Comparison of ENCODE assay signal across 16 cellular contexts in genomic region chr17:78175643-78175981, GRCh38. TPM values are rescaled to one million over a fixed set of nuclear protein-coding genes. Genes with fewer than 3 reads are reported as not detected.
DNase-seq lines count a peak whose midpoint lies in the region; ATAC-seq and TF ChIP-seq lines count a peak whose summit lies in the region.
"Had no signal": no experiment of that assay in that cellular context is flagged by ENCODE, and none has a peak within 500 bp of the region (broad histone marks: within the 10 kb centered on the region; RNA-seq: fewer than 3 reads in every experiment).

No MANE protein-coding gene starts in this region.

- H3K27ac ChIP-seq in angular gyrus (ENCODE audit: low read depth, low read length), result peak overlapping the region; percentile 94
- peak overlapping the region; percentile 61 to 77 (median 75) for H3K27ac ChIP-seq in right lobe of liver
- peak overlapping the region; percentile 71 to 73 for H3K27ac ChIP-seq in tibial artery

- no peaks in the 10 kb centered on the region for H3K27me3 Mint-ChIP-seq in activated naive CD4-positive, alpha-beta T cell treated with anti-CD3 and anti-CD28 coated beads for 36 hours (ENCODE audit: low read depth)
- H3K27me3 Mint-ChIP-seq in T-helper 2 cell treated with Interferon-gamma antibody and Interleukin-4, amounts not matched to agents 5 μg/mL and 100 μg/mL, for 36 hours (ENCODE audit: low read depth), result no peaks in the 10 kb centered on the region
- H3K27me3 Mint-ChIP-seq: naive thymus-derived CD8-positive, alpha-beta T cell had no signal

- H3K9me3 ChIP-seq in right lobe of liver, result no peaks in the 10 kb centered on the region
- no peaks in the 10 kb centered on the region for H3K9me3 ChIP-seq in tibial artery

- peaks cover 25 to 42% of the 10 kb centered on the region in 2 donors for H3K36me3 Mint-ChIP-seq in activated naive CD4-positive, alpha-beta T cell treated with anti-CD3 and anti-CD28 coated beads, Interleukin-2, amount 50 U/mL, for 72 hours
- H3K36me3 Mint-ChIP-seq in activated naive CD4-positive, alpha-beta T cell treated with anti-CD3 and anti-CD28 coated beads for 36 hours (ENCODE audit: low read depth), result peaks cover 64% of the 10 kb centered on the region
- H3K36me3 Mint-ChIP-seq in T-helper 2 cell treated with Interferon-gamma antibody and Interleukin-4, amounts not matched to agents 5 μg/mL and 100 μg/mL, for 36 hours (ENCODE audit: low read depth), result peaks cover 46% of the 10 kb centered on the region

- TF ChIP-seq CTCF in right lobe of liver (IDR thresholded peaks at IDR 0.05), result no peak
- no peak for TF ChIP-seq CTCF in tibial artery (IDR thresholded peaks at IDR 0.05)

- H3K4me1 ChIP-seq in right lobe of liver, result peaks cover 0 to 34% (median 17%) of the 10 kb centered on the region in 4 donors
- H3K4me1 ChIP-seq in tibial artery, result peaks cover 11 to 77% (median 53%) of the 10 kb centered on the region in 4 donors

- intact Hi-C loops in activated naive CD4-positive, alpha-beta T cell treated with anti-CD3 and anti-CD28 coated beads for 36 hours (cut with micrococcal nuclease), result no loop called here
- intact Hi-C loops in right lobe of liver (cut with DNase I) (loop anchor here in 1 of 2 donors (10.0 kb wide), 1 partner anchor 79 kb away; no protein-coding TSS in a partner anchor), tibial artery (cut with DNase I; ENCODE audit: low total_unique reads) (no loop called here)

- peaks cover 48% of the 10 kb centered on the region for H3K4me1 Mint-ChIP-seq in activated naive CD4-positive, alpha-beta T cell treated with anti-CD3 and anti-CD28 coated beads for 36 hours (ENCODE audit: low read depth)
- peaks cover 48% of the 10 kb centered on the region for H3K4me1 Mint-ChIP-seq in T-helper 2 cell treated with Interferon-gamma antibody and Interleukin-4, amounts not matched to agents 5 μg/mL and 100 μg/mL, for 36 hours (ENCODE audit: low read depth)

- H3K27me3 ChIP-seq in right lobe of liver, result no peaks in the 10 kb centered on the region
- H3K27me3 ChIP-seq in tibial artery, result no peaks in the 10 kb centered on the region

- no peak for DNase-seq in activated naive CD4-positive, alpha-beta T cell treated with anti-CD3 and anti-CD28 coated beads, Interleukin-2, amount 50 U/mL, for 72 hours (ENCODE audit: low spot score in 2 of 2)
- DNase-seq in activated naive CD4-positive, alpha-beta T cell treated with anti-CD3 and anti-CD28 coated beads for 36 hours, result no peak
- DNase-seq in right lobe of liver (no peak), tibial artery (no peak), HPDE6-E6E7 (ENCODE audit: extremely low spot score) (no peak), NCI-H82 (lab: John Stamatoyannopoulos, UW) (no peak)
- DNase-seq in T-helper 2 cell treated with Interferon-gamma antibody and Interleukin-4, amounts not matched to agents 5 μg/mL and 100 μg/mL, for 36 hours (ENCODE audit: low spot score), result no peak
- DNase-seq: ACHN; activated CD4-positive, CD25-positive, alpha-beta regulatory T cell treated with anti-CD3 and anti-CD28 coated beads, Interleukin-2, amount 50 U/mL, for 72 hours; COR-L47; HCEC 1CT; kidney glomerular epithelial cell; MM.1S; naive thymus-derived CD8-positive, alpha-beta T cell; trophoblast cell had no signal

- CTCF ChIA-PET in activated naive CD4-positive, alpha-beta T cell treated with anti-CD3 and anti-CD28 coated beads for 36 hours (lab: Charles Lee), result interaction anchor here (1.4 to 3.6 kb wide), 7 partner anchors 9 to 91 kb away, joined by 4 to 19 read pairs (median 10); partner anchors contain the start of gene TK1

- TF ChIP-seq POLR2A in right lobe of liver (IDR thresholded peaks at IDR 0.05), result no peak

- peaks cover 0 to 9% (median 4%) of the 10 kb centered on the region in 4 donors for H3K36me3 ChIP-seq in right lobe of liver
- H3K36me3 ChIP-seq in tibial artery, result peaks cover 5 to 23% (median 8%) of the 10 kb centered on the region in 3 donors

- 67% methylated on average over 3 of the region's 14 CpGs for WGBS in right lobe of liver (ENCODE audit: insufficient coverage, low coverage, low lambda C conversion rate, missing lambda C conversion rate)

- ATAC-seq in activated naive CD4-positive, alpha-beta T cell treated with anti-CD3 and anti-CD28 coated beads, Interleukin-2, amount 50 U/mL, for 72 hours, result no peak
- ATAC-seq in right lobe of liver, result no peak

- no peak overlapping the region for H3K4me3 Mint-ChIP-seq in activated naive CD4-positive, alpha-beta T cell treated with anti-CD3 and anti-CD28 coated beads for 36 hours
- no peak overlapping the region for H3K4me3 Mint-ChIP-seq in T-helper 2 cell treated with Interferon-gamma antibody and Interleukin-4, amounts not matched to agents 5 μg/mL and 100 μg/mL, for 36 hours

- no peaks in the 10 kb centered on the region for H3K9me3 Mint-ChIP-seq in activated naive CD4-positive, alpha-beta T cell treated with anti-CD3 and anti-CD28 coated beads, Interleukin-2, amount 50 U/mL, for 72 hours
- no peaks in the 10 kb centered on the region for H3K9me3 Mint-ChIP-seq in activated naive CD4-positive, alpha-beta T cell treated with anti-CD3 and anti-CD28 coated beads for 36 hours
- H3K9me3 Mint-ChIP-seq in T-helper 2 cell treated with Interferon-gamma antibody and Interleukin-4, amounts not matched to agents 5 μg/mL and 100 μg/mL, for 36 hours, result no peaks in the 10 kb centered on the region
- H3K9me3 Mint-ChIP-seq: naive thymus-derived CD8-positive, alpha-beta T cell had no signal

- H3K4me3 ChIP-seq in right lobe of liver (peak overlapping the region in 2 of 3 donors; percentile 33 to 43), tibial artery (no peak overlapping the region)

- H3K27ac Mint-ChIP-seq in activated naive CD4-positive, alpha-beta T cell treated with anti-CD3 and anti-CD28 coated beads, Interleukin-2, amount 50 U/mL, for 72 hours, result peak overlapping the region; percentile 74 to 85
- no peak overlapping the region for H3K27ac Mint-ChIP-seq in activated naive CD4-positive, alpha-beta T cell treated with anti-CD3 and anti-CD28 coated beads for 36 hours
- no peak overlapping the region for H3K27ac Mint-ChIP-seq in T-helper 2 cell treated with Interferon-gamma antibody and Interleukin-4, amounts not matched to agents 5 μg/mL and 100 μg/mL, for 36 hours

RNA-seq across cellular contexts. Expression of gene SYNGR2, which starts 7.2 kb away (rescaled TPM):
- total RNA-seq in activated naive CD4-positive, alpha-beta T cell treated with anti-CD3 and anti-CD28 coated beads, Interleukin-2, amount 50 U/mL, for 72 hours, result 10 to 100 TPM; 84.0 to 92.7 TPM
- total RNA-seq in activated naive CD4-positive, alpha-beta T cell treated with anti-CD3 and anti-CD28 coated beads for 36 hours, result 100 to 1,000 TPM in 1 of 2 experiments, 10 to 100 TPM in 1; 96.3 to 103 TPM
- total RNA-seq in right lobe of liver, result 10 to 100 TPM; 43.3 to 55.8 (median 50.4) TPM

RNA-seq across cellular contexts. Expression of gene TK1, which starts 11.2 kb away (rescaled TPM):
- 100 to 1,000 TPM; 129 to 234 TPM for total RNA-seq in activated naive CD4-positive, alpha-beta T cell treated with anti-CD3 and anti-CD28 coated beads, Interleukin-2, amount 50 U/mL, for 72 hours
- 100 to 1,000 TPM; 165 to 173 TPM for total RNA-seq in activated naive CD4-positive, alpha-beta T cell treated with anti-CD3 and anti-CD28 coated beads for 36 hours
- 1 to 10 TPM; 2.1 to 8.3 (median 4.7) TPM for total RNA-seq in right lobe of liver
- total RNA-seq: naive thymus-derived CD8-positive, alpha-beta T cell had no signal

RNA-seq across cellular contexts. Expression of gene AFMID, which starts 11.6 kb away (rescaled TPM):
- total RNA-seq in activated naive CD4-positive, alpha-beta T cell treated with anti-CD3 and anti-CD28 coated beads, Interleukin-2, amount 50 U/mL, for 72 hours, result 10 to 100 TPM; 27.1 to 60.6 TPM
- total RNA-seq in activated naive CD4-positive, alpha-beta T cell treated with anti-CD3 and anti-CD28 coated beads for 36 hours, result 10 to 100 TPM; 13.6 to 13.7 TPM
- total RNA-seq in right lobe of liver, result 100 to 1,000 TPM in 5 of 6 experiments, 10 to 100 TPM in 1; 96.6 to 156 (median 142) TPM

RNA-seq across cellular contexts. Expression of gene C17orf99, which starts 29.4 kb away (rescaled TPM):
- total RNA-seq in activated naive CD4-positive, alpha-beta T cell treated with anti-CD3 and anti-CD28 coated beads, Interleukin-2, amount 50 U/mL, for 72 hours, result not detected
- not detected for total RNA-seq in activated naive CD4-positive, alpha-beta T cell treated with anti-CD3 and anti-CD28 coated beads for 36 hours
- not detected for total RNA-seq in right lobe of liver

RNA-seq across cellular contexts. Expression of gene BIRC5, which starts 38.4 kb away (rescaled TPM):
- total RNA-seq in activated naive CD4-positive, alpha-beta T cell treated with anti-CD3 and anti-CD28 coated beads, Interleukin-2, amount 50 U/mL, for 72 hours, result 100 to 1,000 TPM in 1 of 2 donors, 10 to 100 TPM in 1; 87.4 to 106 TPM
- 100 to 1,000 TPM; 117 to 118 TPM for total RNA-seq in activated naive CD4-positive, alpha-beta T cell treated with anti-CD3 and anti-CD28 coated beads for 36 hours
- total RNA-seq in right lobe of liver, result 1 to 10 TPM in 4 of 6 experiments, under 1 TPM in 2; 0.57 to 2.0 (median 1.4) TPM

Comparison
In these comparisons a context has a peak if more than half of its experiments do, and no peak if none do; other contexts are left out.
1. H3K27ac Mint-ChIP-seq: peak in activated naive CD4-positive, alpha-beta T cell treated with anti-CD3 and anti-CD28 coated beads, Interleukin-2, amount 50 U/mL, for 72 hours (2 of 2); none in activated naive CD4-positive, alpha-beta T cell treated with anti-CD3 and anti-CD28 coated beads for 36 hours (single experiment) and T-helper 2 cell treated with Interferon-gamma antibody and Interleukin-4, amounts not matched to agents 5 μg/mL and 100 μg/mL, for 36 hours (single experiment).
2. H3K4me3 ChIP-seq: peak in right lobe of liver (2 of 3); none in tibial artery (0 of 2).
3. RNA of gene TK1, which starts 11.2 kb away (total RNA-seq): 129 to 234 TPM in activated naive CD4-positive, alpha-beta T cell treated with anti-CD3 and anti-CD28 coated beads, Interleukin-2, amount 50 U/mL, for 72 hours and 165 to 173 TPM in activated naive CD4-positive, alpha-beta T cell treated with anti-CD3 and anti-CD28 coated beads for 36 hours; 2.1 to 8.3 TPM in right lobe of liver; every median in the first group is over 10 times any median in the second.
4. Peak in every context shown above with its lines, with median percentiles within 50 percentile points of each other: H3K27ac ChIP-seq.